ENCODE assay signal across 1 cellular context in the genomic region with DNA sequence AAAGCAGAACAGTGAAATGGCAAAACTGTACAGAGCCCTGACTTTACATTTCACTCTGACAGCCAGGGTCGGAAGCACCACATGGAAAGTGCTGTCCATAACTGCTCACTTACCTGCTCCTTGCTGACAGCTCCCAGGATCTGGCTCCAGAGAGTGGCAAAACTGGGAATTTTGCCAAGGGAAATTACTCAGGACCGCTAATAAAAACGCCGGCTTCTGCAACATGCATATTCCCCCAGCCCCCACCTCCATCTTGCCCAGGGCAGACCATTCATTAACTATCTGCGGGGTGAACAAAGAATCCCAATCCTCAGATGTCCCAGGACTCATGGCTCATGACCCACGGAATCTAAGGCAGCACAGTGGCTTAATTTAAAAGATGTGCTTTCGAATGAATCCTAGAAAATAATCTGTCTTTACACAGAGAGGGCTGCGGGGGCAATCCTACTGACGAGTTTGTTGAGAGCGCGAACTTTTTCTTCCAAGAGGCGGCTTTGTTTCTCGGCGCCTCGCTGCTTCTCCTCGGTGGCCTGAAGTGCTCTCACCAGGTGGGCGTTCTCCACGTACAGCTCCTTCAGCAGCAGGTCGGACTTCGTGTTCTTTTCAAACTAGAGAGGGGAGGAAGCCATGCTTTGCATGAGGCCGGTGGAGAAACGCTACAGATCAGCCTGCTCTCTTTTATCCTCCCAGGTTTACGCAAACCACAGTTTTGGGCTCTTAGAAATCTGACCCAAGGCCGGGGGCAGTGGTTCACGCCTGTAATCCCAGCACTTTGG.
TF ChIP-seq lines count a peak whose summit lies in the region.

No MANE protein-coding gene starts in this region.

TF ChIP-seq in A549, 52 proteins besides CTCF, POLR2A, EP300 and RAD21:
- TF ChIP-seq PHF8 (IDR thresholded peaks at IDR 0.05; ENCODE audit: borderline replicate concordance, low read depth): no peak
- TF ChIP-seq ZNF302 (CRISPR knock-in tag; IDR thresholded peaks at IDR 0.05): no peak
- no peak for TF ChIP-seq NPAS2 (CRISPR knock-in tag; IDR thresholded peaks at IDR 0.05; ENCODE audit: borderline replicate concordance)
- TF ChIP-seq, protein P1, sequence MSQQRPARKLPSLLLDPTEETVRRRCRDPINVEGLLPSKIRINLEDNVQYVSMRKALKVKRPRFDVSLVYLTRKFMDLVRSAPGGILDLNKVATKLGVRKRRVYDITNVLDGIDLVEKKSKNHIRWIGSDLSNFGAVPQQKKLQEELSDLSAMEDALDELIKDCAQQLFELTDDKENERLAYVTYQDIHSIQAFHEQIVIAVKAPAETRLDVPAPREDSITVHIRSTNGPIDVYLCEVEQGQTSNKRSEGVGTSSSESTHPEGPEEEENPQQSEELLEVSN (IDR thresholded peaks at IDR 0.05; ENCODE audit: borderline replicate concordance, low read depth): no peak
- no peak for TF ChIP-seq RARB (CRISPR knock-in tag; IDR thresholded peaks at IDR 0.05)
- no peak for TF ChIP-seq KDM1A (IDR thresholded peaks at IDR 0.05; ENCODE audit: low read depth)
- no peak for TF ChIP-seq KDM5A (IDR thresholded peaks at IDR 0.05)
- TF ChIP-seq, protein P2, sequence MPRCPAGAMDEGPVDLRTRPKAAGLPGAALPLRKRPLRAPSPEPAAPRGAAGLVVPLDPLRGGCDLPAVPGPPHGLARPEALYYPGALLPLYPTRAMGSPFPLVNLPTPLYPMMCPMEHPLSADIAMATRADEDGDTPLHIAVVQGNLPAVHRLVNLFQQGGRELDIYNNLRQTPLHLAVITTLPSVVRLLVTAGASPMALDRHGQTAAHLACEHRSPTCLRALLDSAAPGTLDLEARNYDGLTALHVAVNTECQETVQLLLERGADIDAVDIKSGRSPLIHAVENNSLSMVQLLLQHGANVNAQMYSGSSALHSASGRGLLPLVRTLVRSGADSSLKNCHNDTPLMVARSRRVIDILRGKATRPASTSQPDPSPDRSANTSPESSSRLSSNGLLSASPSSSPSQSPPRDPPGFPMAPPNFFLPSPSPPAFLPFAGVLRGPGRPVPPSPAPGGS (IDR thresholded peaks at IDR 0.05): no peak
- TF ChIP-seq, protein P3, sequence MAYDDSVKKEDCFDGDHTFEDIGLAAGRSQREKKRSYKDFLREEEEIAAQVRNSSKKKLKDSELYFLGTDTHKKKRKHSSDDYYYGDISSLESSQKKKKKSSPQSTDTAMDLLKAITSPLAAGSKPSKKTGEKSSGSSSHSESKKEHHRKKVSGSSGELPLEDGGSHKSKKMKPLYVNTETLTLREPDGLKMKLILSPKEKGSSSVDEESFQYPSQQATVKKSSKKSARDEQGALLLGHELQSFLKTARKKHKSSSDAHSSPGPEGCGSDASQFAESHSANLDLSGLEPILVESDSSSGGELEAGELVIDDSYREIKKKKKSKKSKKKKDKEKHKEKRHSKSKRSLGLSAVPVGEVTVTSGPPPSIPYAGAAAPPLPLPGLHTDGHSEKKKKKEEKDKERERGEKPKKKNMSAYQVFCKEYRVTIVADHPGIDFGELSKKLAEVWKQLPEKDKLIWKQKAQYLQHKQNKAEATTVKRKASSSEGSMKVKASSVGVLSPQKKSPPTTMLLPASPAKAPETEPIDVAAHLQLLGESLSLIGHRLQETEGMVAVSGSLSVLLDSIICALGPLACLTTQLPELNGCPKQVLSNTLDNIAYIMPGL (CRISPR knock-in tag; IDR thresholded peaks at IDR 0.05; ENCODE audit: borderline replicate concordance): no peak
- TF ChIP-seq ESRRA (IDR thresholded peaks at IDR 0.05; ENCODE audit: borderline replicate concordance, low read length): no peak
- TF ChIP-seq CHD2 (IDR thresholded peaks at IDR 0.05; ENCODE audit: low read length, partially characterized antibody): no peak
- TF ChIP-seq, protein P4, sequence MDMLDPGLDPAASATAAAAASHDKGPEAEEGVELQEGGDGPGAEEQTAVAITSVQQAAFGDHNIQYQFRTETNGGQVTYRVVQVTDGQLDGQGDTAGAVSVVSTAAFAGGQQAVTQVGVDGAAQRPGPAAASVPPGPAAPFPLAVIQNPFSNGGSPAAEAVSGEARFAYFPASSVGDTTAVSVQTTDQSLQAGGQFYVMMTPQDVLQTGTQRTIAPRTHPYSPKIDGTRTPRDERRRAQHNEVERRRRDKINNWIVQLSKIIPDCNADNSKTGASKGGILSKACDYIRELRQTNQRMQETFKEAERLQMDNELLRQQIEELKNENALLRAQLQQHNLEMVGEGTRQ (IDR thresholded peaks at IDR 0.05): no peak
- TF ChIP-seq MAZ (IDR thresholded peaks at IDR 0.05; ENCODE audit: borderline replicate concordance, low read depth, low read length): no peak
- no peak for TF ChIP-seq NFE2L2 (conservative IDR thresholded peaks at IDR 0.05; ENCODE audit: low read length)
